ENCODE assay signal across 21 cellular contexts in the genomic region with DNA sequence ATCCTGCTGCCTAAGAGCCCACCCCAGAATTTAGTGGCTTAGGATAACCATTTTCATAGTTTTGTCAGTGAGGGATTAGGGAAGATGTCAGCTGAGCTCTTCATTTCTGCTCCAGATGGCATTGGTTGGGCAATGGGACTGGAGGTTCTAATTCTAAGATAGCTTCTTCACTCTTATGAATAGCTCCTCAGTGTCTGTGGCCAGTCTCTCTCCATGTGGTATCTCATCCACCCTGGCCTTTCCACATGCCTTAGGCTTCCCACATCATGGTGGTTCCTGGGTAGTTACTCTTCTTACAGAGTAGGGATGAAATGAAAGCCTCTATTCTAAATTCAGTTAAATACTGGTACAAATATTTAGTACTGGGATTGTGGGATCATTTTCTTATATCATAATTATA. TPM values are rescaled to one million over a fixed set of nuclear protein-coding genes. Genes with fewer than 3 reads are reported as not detected.
DNase-seq lines count a peak whose midpoint lies in the region; ATAC-seq, FAIRE-seq and TF ChIP-seq lines count a peak whose summit lies in the region.
"Had no signal": no experiment of that assay in that cellular context is flagged by ENCODE, and none has a peak within 500 bp of the region (broad histone marks: within the 10 kb centered on the region; RNA-seq: fewer than 3 reads in every experiment).

No MANE protein-coding gene starts in this region.

- no peak overlapping the region for H3K27ac ChIP-seq in A549
- peak overlapping the region in 3 of 4 donors; percentile 44 to 50 (median 47) for H3K27ac ChIP-seq in body of pancreas

- H3K4me3 ChIP-seq in A549 (no peak overlapping the region), body of pancreas (no peak overlapping the region)
- H3K4me3 ChIP-seq: GM12878 had no signal

- H3K27ac Mint-ChIP-seq in nephron, result peak overlapping the region; percentile 81 to 85 (median 84)
- H3K27ac Mint-ChIP-seq: CD4-positive, alpha-beta T cell; HFFc6 had no signal

- H3K9me3 Mint-ChIP-seq in nephron, result no peaks in the 10 kb centered on the region
- H3K9me3 Mint-ChIP-seq: CD4-positive, alpha-beta T cell; HFFc6 had no signal

- no peaks in the 10 kb centered on the region for H3K9me3 ChIP-seq in A549
- no peaks in the 10 kb centered on the region for H3K9me3 ChIP-seq in body of pancreas
- H3K9me3 ChIP-seq: BE2C had no signal

- no peak for TF ChIP-seq POLR2A in A549 (IDR thresholded peaks at IDR 0.05; ENCODE audit: low read length)
- no peak for TF ChIP-seq POLR2A in body of pancreas (IDR thresholded peaks at IDR 0.05)

- CTCF ChIA-PET in A549 (lab: Yijun Ruan, JAX), result no interaction called here

- H3K4me2 ChIP-seq in A549, result no peak overlapping the region

- no peak overlapping the region for H3K4me3 Mint-ChIP-seq in nephron
- H3K4me3 Mint-ChIP-seq: CD4-positive, alpha-beta T cell; HFFc6 had no signal

- H3K4me1 Mint-ChIP-seq in nephron, result peaks cover 24% of the 10 kb centered on the region

- FAIRE-seq in A549 (lab: Jason Lieb, UNC), result peak; percentile 63
- FAIRE-seq: GM12878, HTR-8/SVneo had no signal

- H3K36me3 ChIP-seq in body of pancreas (replicated peaks in 1 of 2; ENCODE audit: insufficient read depth in 1 of 2, low read depth in 2 of 2), result no peaks in the 10 kb centered on the region
- H3K36me3 ChIP-seq: BE2C had no signal

- intact Hi-C loops in body of pancreas (cut with DNase I), result no loop called here

- no peak for ATAC-seq in A549
- no peak for ATAC-seq in body of pancreas
- ATAC-seq: GM12878, HCT116 had no signal

- DNase-seq in A549 (ENCODE audit: low read depth in 1 of 2, low spot score in 1 of 2), result no peak
- DNase-seq in NCI-H524 (lab: John Stamatoyannopoulos, UW), result peak; percentile 46 to 83
- no peak for DNase-seq in body of pancreas
- no peak for DNase-seq in activated T-cell treated with anti-CD3 and anti-CD28 coated beads, Interleukin-2, amount 50 U/mL, for 48 hours
- no peak for DNase-seq in NCI-H1417 treated with DMSO at 0.1 percent for 48 hours (lab: John Stamatoyannopoulos, UW)
- no peak for DNase-seq in ureter (ENCODE audit: low spot score)
- DNase-seq: ACHN; BE2C; CD4-positive, alpha-beta T cell; DMS53; DND-41; EL; GOT3; H7; HFFc6; IMR-90 had no signal

- H3K4me1 ChIP-seq in A549, result no peaks in the 10 kb centered on the region
- H3K4me1 ChIP-seq in body of pancreas, result peaks cover 20% of the 10 kb centered on the region
- H3K4me1 ChIP-seq: BE2C had no signal

- TF ChIP-seq CTCF in A549 (IDR thresholded peaks at IDR 0.05) (no peak), body of pancreas (IDR thresholded peaks at IDR 0.05) (no peak), nephron (IDR thresholded peaks at IDR 0.05; ENCODE audit: unreplicated experiment in 3 of 3) (no peak)

- H3K27me3 ChIP-seq in body of pancreas, result no peaks in the 10 kb centered on the region
- H3K27me3 ChIP-seq: BE2C had no signal

- no peak for TF ChIP-seq RAD21 in A549 (conservative IDR thresholded peaks at IDR 0.05 in 1 of 2, IDR thresholded peaks at IDR 0.05 in 1 of 2)

- no peaks in the 10 kb centered on the region for H3K36me3 Mint-ChIP-seq in nephron (ENCODE audit: low read depth)

- TF ChIP-seq EP300 in A549 (IDR thresholded peaks at IDR 0.05), result no peak

- no peaks in the 10 kb centered on the region for H3K27me3 Mint-ChIP-seq in nephron (ENCODE audit: low read depth)

- POLR2A ChIA-PET in A549 (lab: Yijun Ruan, JAX), result no interaction called here

TF ChIP-seq in A549, 52 proteins besides CTCF, POLR2A, EP300 and RAD21:
- no peak for TF ChIP-seq FOSB (CRISPR knock-in tag; IDR thresholded peaks at IDR 0.05)
- TF ChIP-seq, protein P1, sequence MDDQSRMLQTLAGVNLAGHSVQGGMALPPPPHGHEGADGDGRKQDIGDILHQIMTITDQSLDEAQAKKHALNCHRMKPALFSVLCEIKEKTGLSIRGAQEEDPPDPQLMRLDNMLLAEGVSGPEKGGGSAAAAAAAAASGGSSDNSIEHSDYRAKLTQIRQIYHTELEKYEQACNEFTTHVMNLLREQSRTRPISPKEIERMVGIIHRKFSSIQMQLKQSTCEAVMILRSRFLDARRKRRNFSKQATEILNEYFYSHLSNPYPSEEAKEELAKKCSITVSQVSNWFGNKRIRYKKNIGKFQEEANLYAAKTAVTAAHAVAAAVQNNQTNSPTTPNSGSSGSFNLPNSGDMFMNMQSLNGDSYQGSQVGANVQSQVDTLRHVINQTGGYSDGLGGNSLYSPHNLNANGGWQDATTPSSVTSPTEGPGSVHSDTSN (IDR thresholded peaks at IDR 0.05), result no peak
- no peak for TF ChIP-seq ESRRA (IDR thresholded peaks at IDR 0.05; ENCODE audit: borderline replicate concordance, low read length)
- TF ChIP-seq TFCP2L1 (CRISPR knock-in tag; IDR thresholded peaks at IDR 0.05), result no peak
- no peak for TF ChIP-seq NFE2L2 (conservative IDR thresholded peaks at IDR 0.05; ENCODE audit: low read length)
- TF ChIP-seq MAZ (IDR thresholded peaks at IDR 0.05; ENCODE audit: borderline replicate concordance, low read depth, low read length), result no peak
- no peak for TF ChIP-seq HOXB5 (CRISPR knock-in tag; IDR thresholded peaks at IDR 0.05)
- no peak for TF ChIP-seq MYC (IDR thresholded peaks at IDR 0.05; ENCODE audit: borderline replicate concordance, low read length)
- TF ChIP-seq RFX5 (IDR thresholded peaks at IDR 0.05), result no peak
- TF ChIP-seq ZC3H11A (IDR thresholded peaks at IDR 0.05), result no peak
- no peak for TF ChIP-seq SMC3 (IDR thresholded peaks at IDR 0.05)
- TF ChIP-seq POLR2AphosphoS2 (conservative IDR thresholded peaks at IDR 0.05; ENCODE audit: low read length), result no peak
- TF ChIP-seq, protein P2, sequence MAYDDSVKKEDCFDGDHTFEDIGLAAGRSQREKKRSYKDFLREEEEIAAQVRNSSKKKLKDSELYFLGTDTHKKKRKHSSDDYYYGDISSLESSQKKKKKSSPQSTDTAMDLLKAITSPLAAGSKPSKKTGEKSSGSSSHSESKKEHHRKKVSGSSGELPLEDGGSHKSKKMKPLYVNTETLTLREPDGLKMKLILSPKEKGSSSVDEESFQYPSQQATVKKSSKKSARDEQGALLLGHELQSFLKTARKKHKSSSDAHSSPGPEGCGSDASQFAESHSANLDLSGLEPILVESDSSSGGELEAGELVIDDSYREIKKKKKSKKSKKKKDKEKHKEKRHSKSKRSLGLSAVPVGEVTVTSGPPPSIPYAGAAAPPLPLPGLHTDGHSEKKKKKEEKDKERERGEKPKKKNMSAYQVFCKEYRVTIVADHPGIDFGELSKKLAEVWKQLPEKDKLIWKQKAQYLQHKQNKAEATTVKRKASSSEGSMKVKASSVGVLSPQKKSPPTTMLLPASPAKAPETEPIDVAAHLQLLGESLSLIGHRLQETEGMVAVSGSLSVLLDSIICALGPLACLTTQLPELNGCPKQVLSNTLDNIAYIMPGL (CRISPR knock-in tag; IDR thresholded peaks at IDR 0.05; ENCODE audit: borderline replicate concordance), result no peak
- TF ChIP-seq RARB (CRISPR knock-in tag; IDR thresholded peaks at IDR 0.05), result no peak
- TF ChIP-seq CHD4 (IDR thresholded peaks at IDR 0.05; ENCODE audit: borderline replicate concordance), result no peak
- TF ChIP-seq FOXS1 (CRISPR knock-in tag; IDR thresholded peaks at IDR 0.05), result no peak
- no peak for TF ChIP-seq RCOR1 (IDR thresholded peaks at IDR 0.05; ENCODE audit: low read depth, low read length)
- TF ChIP-seq SREBF2 (IDR thresholded peaks at IDR 0.05), result no peak
- no peak for TF ChIP-seq MAFK (IDR thresholded peaks at IDR 0.05; ENCODE audit: partially characterized antibody)
- TF ChIP-seq HOXA7 (CRISPR knock-in tag; IDR thresholded peaks at IDR 0.05), result no peak

RNA-seq across cellular contexts. Expression of a gene that starts 31.3 kb away (rescaled TPM):
- 0.45 and 0.76 TPM in 2 replicates for polyA plus RNA-seq in A549 (2011; rRNA removed)
- polyA plus RNA-seq in A549 (2012; cell fraction: cytosol; rRNA removed), result 0.09 and 0.13 TPM in 2 replicates
- polyA plus RNA-seq in A549 (2012; cell fraction: nucleus; rRNA removed), result 0.01 and 0.02 TPM in 2 replicates
- 0.13 to 0.26 TPM (median 0.17 TPM) in 3 replicates for polyA plus RNA-seq in A549 (2017; fragmentation: RNase III; extraction: RNeasy Plus Mini Kit Qiagen cat#74134 plus additional on column Dnase treatment)
- polyA minus RNA-seq in A549 (2011; rRNA and poly(A)+ RNA removed), result 1.2 and 1.9 TPM in 2 replicates
- 10 to 100 TPM; 15.8 to 19.7 TPM for total RNA-seq in body of pancreas
- total RNA-seq in ureter, result 24.3 TPM
- total RNA-seq: G401 had no signal

Comparison
In these comparisons a context has a peak if more than half of its experiments do, and no peak if none do; other contexts are left out.
1. DNase-seq: peak in NCI-H524 (2 of 2); none in A549 (0 of 2), body of pancreas (0 of 4), activated T-cell treated with anti-CD3 and anti-CD28 coated beads, Interleukin-2, amount 50 U/mL, for 48 hours (0 of 2), NCI-H1417 treated with DMSO at 0.1 percent for 48 hours (single experiment) and ureter (single experiment).
2. H3K27ac ChIP-seq: peak in body of pancreas (3 of 4); none in A549 (0 of 2).